Comparison of ENCODE assay signal across 8 cellular contexts in the genomic region with DNA sequence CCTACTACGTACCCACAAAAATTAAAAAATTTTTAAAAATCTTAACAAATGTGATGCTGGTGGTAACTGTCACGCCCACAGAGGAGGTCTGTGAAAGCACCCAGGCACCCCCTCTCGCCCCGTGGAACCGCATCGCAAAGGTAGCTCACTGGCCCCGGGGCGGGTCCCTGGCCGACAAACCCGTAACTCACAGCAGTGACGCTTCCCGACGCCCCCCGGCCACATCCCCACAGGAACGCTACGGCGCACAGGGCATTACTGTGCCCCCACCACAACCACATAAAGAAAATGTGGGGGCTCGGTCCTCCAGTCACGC. TPM values are rescaled to one million over a fixed set of nuclear protein-coding genes. Genes with fewer than 3 reads are reported as not detected.
DNase-seq lines count a peak whose midpoint lies in the region; ATAC-seq and TF ChIP-seq lines count a peak whose summit lies in the region.

No MANE protein-coding gene starts in this region.

- CTCF ChIA-PET in activated CD8-positive, alpha-beta T cell treated with anti-CD3 and anti-CD28 coated beads for 36 hours (lab: Charles Lee), result interaction anchor here (1.0 to 2.1 kb wide), 4 partner anchors 27 to 222 kb away, joined by 3 to 12 read pairs (median 6); a partner anchor contains a TSS

- H3K36me3 ChIP-seq in GM06990 (ENCODE audit: control insufficient read depth, insufficient read depth, low read length), result peaks cover 3% of the 10 kb centered on the region

- peaks cover 8% of the 10 kb centered on the region for H3K36me3 Mint-ChIP-seq in activated CD8-positive, alpha-beta T cell treated with anti-CD3 and anti-CD28 coated beads for 36 hours (ENCODE audit: low read depth)

- H3K4me3 ChIP-seq in GM06990 (replicated peaks; ENCODE audit: low read depth, low read length) (peak overlapping the region; percentile 95), fibroblast of villous mesenchyme (ENCODE audit: low read depth, low read length) (peak overlapping the region; percentile 87), retinal pigment epithelial cell (ENCODE audit: low read length) (peak overlapping the region; percentile 93)

- H3K4me1 Mint-ChIP-seq in activated CD8-positive, alpha-beta T cell treated with anti-CD3 and anti-CD28 coated beads for 36 hours (ENCODE audit: low read depth), result peaks cover 16% of the 10 kb centered on the region

- H3K27me3 Mint-ChIP-seq in activated CD8-positive, alpha-beta T cell treated with anti-CD3 and anti-CD28 coated beads for 36 hours, result no peaks in the 10 kb centered on the region

- POLR2A ChIA-PET in activated CD8-positive, alpha-beta T cell treated with anti-CD3 and anti-CD28 coated beads for 36 hours (lab: Charles Lee), result interaction anchor here (0.8 to 1.9 kb wide), 5 partner anchors 13 to 41 kb away, joined by 3 to 10 read pairs (median 3); a partner anchor contains a TSS

- peak overlapping the region; percentile 88 for H3K4me3 Mint-ChIP-seq in activated CD8-positive, alpha-beta T cell treated with anti-CD3 and anti-CD28 coated beads for 36 hours

- intact Hi-C loops in activated CD8-positive, alpha-beta T cell treated with anti-CD3 and anti-CD28 coated beads for 36 hours (cut with micrococcal nuclease), result no loop called here

- DNase-seq in GM06990 (ENCODE audit: extremely low read depth, insufficient read length) (no peak), fibroblast of villous mesenchyme (ENCODE audit: low read depth) (no peak), retinal pigment epithelial cell (ENCODE audit: low read depth) (no peak), NCI-H1105 (lab: John Stamatoyannopoulos, UW) (no peak)
- peak; percentile 57 for DNase-seq in activated CD8-positive, alpha-beta T cell treated with anti-CD3 and anti-CD28 coated beads for 36 hours
- no peak for DNase-seq in NK-92 treated with Interleukin-12 subunit alpha and Interleukin-12 subunit beta, amount 100 ng/mL, for 24 hours (lab: John Stamatoyannopoulos, UW)

- no peaks in the 10 kb centered on the region for H3K27me3 ChIP-seq in GM06990 (replicated peaks; ENCODE audit: control insufficient read depth, insufficient read depth, low read length)

- H3K9me3 Mint-ChIP-seq in activated CD8-positive, alpha-beta T cell treated with anti-CD3 and anti-CD28 coated beads for 36 hours, result no peaks in the 10 kb centered on the region

- peak; percentile 19 for ATAC-seq in HG03354 (IDR thresholded peaks at IDR 0.05; ENCODE audit: poor library complexity, severe bottlenecking, unreplicated experiment)
- ATAC-seq in activated CD8-positive, alpha-beta T cell treated with anti-CD3 and anti-CD28 coated beads for 36 hours, result peak; percentile 8
- no peak for ATAC-seq in HG02970 (IDR thresholded peaks at IDR 0.05; ENCODE audit: low FRiP score, unreplicated experiment)

- TF ChIP-seq CTCF in GM06990 (IDR thresholded peaks at IDR 0.05; ENCODE audit: insufficient read depth, low read length, poor library complexity, severe bottlenecking) (no peak), fibroblast of villous mesenchyme (IDR thresholded peaks at IDR 0.05; ENCODE audit: insufficient read depth, low read depth, low read length) (no peak), retinal pigment epithelial cell (conservative IDR thresholded peaks at IDR 0.05; ENCODE audit: low read depth, low read length) (no peak)
- TF ChIP-seq CTCF in activated CD8-positive, alpha-beta T cell treated with anti-CD3 and anti-CD28 coated beads for 36 hours (IDR thresholded peaks at IDR 0.05), result no peak

- H3K27ac Mint-ChIP-seq in activated CD8-positive, alpha-beta T cell treated with anti-CD3 and anti-CD28 coated beads for 36 hours, result peak overlapping the region; percentile 75

RNA-seq across cellular contexts. Expression of a gene that starts 0.4 kb away (rescaled TPM):
- total RNA-seq in activated CD8-positive, alpha-beta T cell treated with anti-CD3 and anti-CD28 coated beads for 36 hours, result 10 to 100 TPM; 13.0 to 13.8 TPM
- 25.4 and 33.2 TPM in 2 replicates for total RNA-seq in fibroblast of villous mesenchyme

RNA-seq across cellular contexts. Expression of a gene that starts 0.6 kb away (rescaled TPM):
- under 1 TPM; 0.18 to 0.38 TPM for total RNA-seq in activated CD8-positive, alpha-beta T cell treated with anti-CD3 and anti-CD28 coated beads for 36 hours
- 1.3 and 1.7 TPM in 2 replicates for total RNA-seq in fibroblast of villous mesenchyme

RNA-seq across cellular contexts. Expression of a gene that starts 33.3 kb away (rescaled TPM):
- total RNA-seq in activated CD8-positive, alpha-beta T cell treated with anti-CD3 and anti-CD28 coated beads for 36 hours, result 10 to 100 TPM; 10.9 to 12.8 TPM
- 12.5 and 12.6 TPM in 2 replicates for total RNA-seq in fibroblast of villous mesenchyme

RNA-seq across cellular contexts. Expression of a gene that starts 40.3 kb away (rescaled TPM):
- total RNA-seq in activated CD8-positive, alpha-beta T cell treated with anti-CD3 and anti-CD28 coated beads for 36 hours, result 10 to 100 TPM; 22.3 to 25.6 TPM
- total RNA-seq in fibroblast of villous mesenchyme, result 28.5 and 31.2 TPM in 2 replicates

RNA-seq across cellular contexts. Expression of a gene that starts 54.4 kb away (rescaled TPM):
- total RNA-seq in activated CD8-positive, alpha-beta T cell treated with anti-CD3 and anti-CD28 coated beads for 36 hours, result not detected
- total RNA-seq in fibroblast of villous mesenchyme, result not detected in 2 replicates
